8 cellular contexts compared by ENCODE assay signal in genomic region chr6:14876778-14877613, GRCh38.
DNase-seq lines count a peak whose midpoint lies in the region; ATAC-seq and TF ChIP-seq lines count a peak whose summit lies in the region.

No MANE protein-coding gene starts in this region.

- peaks cover 9% of the 10 kb centered on the region for H3F3A ChIP-seq in smooth muscle cell (ENCODE audit: low read depth)

- TF ChIP-seq CTCF in smooth muscle cell (IDR thresholded peaks at IDR 0.05; ENCODE audit: borderline replicate concordance, insufficient read depth, poor library complexity, severe bottlenecking): no peak

- H3K36me3 Mint-ChIP-seq in activated CD4-positive, alpha-beta T cell treated with anti-CD3 and anti-CD28 coated beads, Interleukin-2, amount 10 ng/mL, durations not matched to agents 7 days and 5 days (ENCODE audit: low read depth): peaks cover 1% of the 10 kb centered on the region

- POLR2A ChIA-PET in activated CD4-positive, alpha-beta T cell treated with anti-CD3 and anti-CD28 coated beads, Interleukin-2, amount 10 ng/mL, durations not matched to agents 7 days and 5 days (lab: Charles Lee): no interaction called here

- H3K4me1 ChIP-seq in smooth muscle cell (ENCODE audit: low read depth): peaks cover 19% of the 10 kb centered on the region

- H3K4me3 Mint-ChIP-seq in activated CD4-positive, alpha-beta T cell treated with anti-CD3 and anti-CD28 coated beads, Interleukin-2, amount 10 ng/mL, durations not matched to agents 7 days and 5 days: peak overlapping the region; percentile 25

- no peaks in the 10 kb centered on the region for H3K79me2 ChIP-seq in smooth muscle cell (ENCODE audit: low read depth)

- H3K9me3 ChIP-seq in smooth muscle cell (replicated peaks; ENCODE audit: low read depth): no peaks in the 10 kb centered on the region

- H3K36me3 ChIP-seq in smooth muscle cell (ENCODE audit: low read depth): no peaks in the 10 kb centered on the region

- no peaks in the 10 kb centered on the region for H4K20me1 ChIP-seq in smooth muscle cell (ENCODE audit: low read depth)

- peak; percentile 23 to 27 for DNase-seq in AML-193 (lab: John Stamatoyannopoulos, UW)
- DNase-seq in activated CD4-positive, alpha-beta T cell treated with anti-CD3 and anti-CD28 coated beads, Interleukin-2, amount 10 ng/mL, durations not matched to agents 7 days and 5 days: peak; percentile 38
- DNase-seq in fibroblast of the conjunctiva (ENCODE audit: low read depth): peak; percentile 13
- no peak for DNase-seq in smooth muscle cell (lab: John Stamatoyannopoulos, UW; ENCODE audit: unreplicated experiment)
- DNase-seq in NCI-H345 (lab: John Stamatoyannopoulos, UW): no peak
- no peak for DNase-seq in stimulated activated CD8-positive, alpha-beta memory T cell treated with anti-CD3 and anti-CD28 coated beads, Interleukin-4, amount 100 ng/mL, for 48 hours

- CTCF ChIA-PET in activated CD4-positive, alpha-beta T cell treated with anti-CD3 and anti-CD28 coated beads, Interleukin-2, amount 10 ng/mL, durations not matched to agents 7 days and 5 days (lab: Charles Lee): interaction anchor here (0.6 to 1.6 kb wide), 5 partner anchors 8 to 171 kb away, joined by 3 to 5 read pairs (median 3); no protein-coding TSS in a partner anchor

- ATAC-seq in GM19025 (IDR thresholded peaks at IDR 0.05; ENCODE audit: low read depth, unreplicated experiment) (peak; percentile 48), HG03354 (IDR thresholded peaks at IDR 0.05; ENCODE audit: poor library complexity, severe bottlenecking, unreplicated experiment) (peak; percentile 64)

- peak overlapping the region; percentile 82 for H3K4me2 ChIP-seq in smooth muscle cell

- no peaks in the 10 kb centered on the region for H3K27me3 ChIP-seq in smooth muscle cell (ENCODE audit: low read depth)

- WGBS in smooth muscle cell (ENCODE audit: low lambda C conversion rate): 30% methylated on average over 11 of the region's 11 CpGs

- peak overlapping the region; percentile 73 for H3K27ac Mint-ChIP-seq in activated CD4-positive, alpha-beta T cell treated with anti-CD3 and anti-CD28 coated beads, Interleukin-2, amount 10 ng/mL, durations not matched to agents 7 days and 5 days

- no peak overlapping the region for H3K4me3 ChIP-seq in smooth muscle cell

- peak overlapping the region; percentile 91 for H3K27ac ChIP-seq in smooth muscle cell (ENCODE audit: low read depth)

- H3K4me1 Mint-ChIP-seq in activated CD4-positive, alpha-beta T cell treated with anti-CD3 and anti-CD28 coated beads, Interleukin-2, amount 10 ng/mL, durations not matched to agents 7 days and 5 days: peaks cover 53% of the 10 kb centered on the region

- H2AFZ ChIP-seq in smooth muscle cell (ENCODE audit: low read depth): peak overlapping the region; percentile 71

- peak overlapping the region; percentile 53 for H3K9ac ChIP-seq in smooth muscle cell (ENCODE audit: low read depth)

- no peaks in the 10 kb centered on the region for H3K9me3 Mint-ChIP-seq in activated CD4-positive, alpha-beta T cell treated with anti-CD3 and anti-CD28 coated beads, Interleukin-2, amount 10 ng/mL, durations not matched to agents 7 days and 5 days

- H3K27me3 Mint-ChIP-seq in activated CD4-positive, alpha-beta T cell treated with anti-CD3 and anti-CD28 coated beads, Interleukin-2, amount 10 ng/mL, durations not matched to agents 7 days and 5 days: no peaks in the 10 kb centered on the region

Comparison
In these comparisons a context has a peak if more than half of its experiments do, and no peak if none do; other contexts are left out.
1. DNase-seq: peak in AML-193 (2 of 2), activated CD4-positive, alpha-beta T cell treated with anti-CD3 and anti-CD28 coated beads, Interleukin-2, amount 10 ng/mL, durations not matched to agents 7 days and 5 days (single experiment) and fibroblast of the conjunctiva (single experiment); none in smooth muscle cell (single experiment), NCI-H345 (single experiment) and stimulated activated CD8-positive, alpha-beta memory T cell treated with anti-CD3 and anti-CD28 coated beads, Interleukin-4, amount 100 ng/mL, for 48 hours (single experiment).